ENCODE assay signal across 8 cellular contexts in the genomic region with DNA sequence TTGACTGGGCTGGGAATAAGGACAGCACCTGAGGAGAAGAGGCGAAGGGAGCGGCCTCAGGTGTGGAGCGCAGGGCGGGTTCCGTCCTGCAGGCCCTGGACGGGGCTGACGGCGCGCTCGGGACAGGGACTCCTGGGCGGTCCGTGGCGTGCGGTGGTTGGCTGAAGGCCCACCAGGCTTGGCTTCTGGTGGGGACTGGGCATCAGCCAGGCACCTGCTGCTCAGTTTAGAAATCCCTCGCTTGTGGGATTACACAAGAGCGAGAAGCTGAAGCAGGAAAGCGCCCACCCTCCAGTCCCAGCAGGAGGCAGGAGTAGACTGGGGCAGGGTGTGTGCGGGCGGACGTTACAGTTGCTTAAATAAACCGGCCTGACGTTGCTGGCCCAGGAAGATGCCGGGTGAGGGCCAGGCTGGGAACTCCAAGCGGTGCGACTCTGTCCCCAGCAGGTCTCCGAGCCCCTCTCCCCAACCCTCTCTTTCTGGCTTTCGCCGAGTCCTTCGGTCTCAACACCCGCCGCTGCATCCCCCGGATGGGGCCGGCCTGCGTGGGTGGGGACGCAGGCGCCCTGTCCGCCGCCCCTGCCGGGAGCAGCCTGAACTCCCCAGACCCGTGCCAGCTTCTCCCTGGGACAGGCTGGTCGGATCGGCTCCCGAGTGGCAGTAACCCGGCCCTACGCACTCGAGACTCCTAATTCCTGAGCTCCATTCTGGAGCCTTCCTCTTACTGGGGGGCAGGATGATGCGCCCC. TPM values are rescaled to one million over a fixed set of nuclear protein-coding genes. Genes with fewer than 3 reads are reported as not detected.
DNase-seq lines count a peak whose midpoint lies in the region; ATAC-seq lines count a peak whose summit lies in the region.

No MANE protein-coding gene starts in this region.

- H3K27me3 ChIP-seq in BLaER1 = no peaks in the 10 kb centered on the region
- no peaks in the 10 kb centered on the region for H3K27me3 ChIP-seq in endocrine pancreas (ENCODE audit: control insufficient read depth, insufficient read depth, low read length)

- POLR2A ChIA-PET in activated CD4-positive, alpha-beta memory T cell treated with anti-CD3 and anti-CD28 coated beads for 36 hours (lab: Charles Lee) = interaction anchor here (0.7 to 3.8 kb wide), 19 partner anchors 9 to 246 kb away, joined by 3 to 80 read pairs (median 4); a partner anchor contains a TSS

- H3K36me3 ChIP-seq in BLaER1 (peaks cover 54% of the 10 kb centered on the region), endocrine pancreas (ENCODE audit: control insufficient read depth, insufficient read depth, low read length) (no peaks in the 10 kb centered on the region), mesodermal cell (ENCODE audit: control insufficient read depth, insufficient read depth, low read length) (peaks cover 17% of the 10 kb centered on the region)

- H3K4me1 Mint-ChIP-seq in activated CD4-positive, alpha-beta memory T cell treated with anti-CD3 and anti-CD28 coated beads for 36 hours (ENCODE audit: low read depth) = peaks cover 31% of the 10 kb centered on the region
- peaks cover 32 to 68% of the 10 kb centered on the region in 2 donors for H3K4me1 Mint-ChIP-seq in stimulated activated naive B cell treated with anti-CD40 and anti-IgM and Interleukin-4, amounts not matched to agents 10 μg/mL and 1 μg/mL and 100 μg/mL, for 72 hours

- H3K9ac ChIP-seq in BLaER1 = peak overlapping the region; percentile 95
- H3K9ac ChIP-seq in endocrine pancreas (ENCODE audit: control insufficient read depth, insufficient read depth, low read length) = peak overlapping the region; percentile 87

- CTCF ChIA-PET in activated CD4-positive, alpha-beta memory T cell treated with anti-CD3 and anti-CD28 coated beads for 36 hours (lab: Charles Lee) = interaction anchor here (0.6 to 6.8 kb wide), 44 partner anchors 9 to 483 kb away, joined by 3 to 106 read pairs (median 5); a partner anchor contains a TSS

- peak; percentile 36 for ATAC-seq in GM18907 (IDR thresholded peaks at IDR 0.05; ENCODE audit: unreplicated experiment)
- peak; percentile 28 for ATAC-seq in HG03108 (IDR thresholded peaks at IDR 0.05; ENCODE audit: unreplicated experiment)
- peak; percentile 59 to 60 for ATAC-seq in stimulated activated naive B cell treated with anti-CD40 and anti-IgM and Interleukin-4, amounts not matched to agents 10 μg/mL and 1 μg/mL and 100 μg/mL, for 72 hours (replicated peaks)

- peaks cover 21% of the 10 kb centered on the region for H4K20me1 ChIP-seq in BLaER1

- H3K4me3 ChIP-seq in BLaER1 (peak overlapping the region; percentile 96), endocrine pancreas (ENCODE audit: control insufficient read depth, insufficient read depth, low read length) (no peak overlapping the region), mesodermal cell (ENCODE audit: extremely low read depth, insufficient read depth, low read length, poor library complexity, severe bottlenecking) (peak overlapping the region; percentile 85)

- peak overlapping the region; percentile 96 for H3K4me2 ChIP-seq in BLaER1

- peak overlapping the region; percentile 80 for H3K27ac Mint-ChIP-seq in activated CD4-positive, alpha-beta memory T cell treated with anti-CD3 and anti-CD28 coated beads for 36 hours
- peak overlapping the region; percentile 97 for H3K27ac Mint-ChIP-seq in stimulated activated naive B cell treated with anti-CD40 and anti-IgM and Interleukin-4, amounts not matched to agents 10 μg/mL and 1 μg/mL and 100 μg/mL, for 72 hours

- H3K27me3 Mint-ChIP-seq in activated CD4-positive, alpha-beta memory T cell treated with anti-CD3 and anti-CD28 coated beads for 36 hours = no peaks in the 10 kb centered on the region
- no peaks in the 10 kb centered on the region for H3K27me3 Mint-ChIP-seq in stimulated activated naive B cell treated with anti-CD40 and anti-IgM and Interleukin-4, amounts not matched to agents 10 μg/mL and 1 μg/mL and 100 μg/mL, for 72 hours

- intact Hi-C loops in activated CD4-positive, alpha-beta memory T cell treated with anti-CD3 and anti-CD28 coated beads for 36 hours (cut with micrococcal nuclease) = loop anchor here (1.0 to 5.0 kb wide), 3 partner anchors 9 to 247 kb away; a partner anchor contains a TSS

- WGBS in mesodermal cell (ENCODE audit: insufficient coverage in 2 of 2), 2 experiments = 1 to 4% methylated on average over 42 to 46 of the region's 47 CpGs

- H3K27ac ChIP-seq in BLaER1 = peak overlapping the region; percentile 92
- H3K27ac ChIP-seq in mesodermal cell (ENCODE audit: low read depth, low read length, severe bottlenecking) = peak overlapping the region; percentile 53

- H3K9me3 ChIP-seq in BLaER1 (no peaks in the 10 kb centered on the region), endocrine pancreas (ENCODE audit: control insufficient read depth, low read length) (no peaks in the 10 kb centered on the region), mesodermal cell (ENCODE audit: control insufficient read depth, low read length) (no peaks in the 10 kb centered on the region)

- DNase-seq in NCI-H526 treated with DMSO at 0.1 percent for 48 hours (lab: John Stamatoyannopoulos, UW) = peak; percentile 64
- peak; percentile 71 for DNase-seq in activated CD4-positive, alpha-beta memory T cell treated with anti-CD3 and anti-CD28 coated beads for 36 hours
- peak; percentile 69 for DNase-seq in stimulated activated naive B cell treated with anti-CD40 and anti-IgM and Interleukin-4, amounts not matched to agents 10 μg/mL and 1 μg/mL and 100 μg/mL, for 72 hours

- H3K9me3 Mint-ChIP-seq in activated CD4-positive, alpha-beta memory T cell treated with anti-CD3 and anti-CD28 coated beads for 36 hours = no peaks in the 10 kb centered on the region
- no peaks in the 10 kb centered on the region for H3K9me3 Mint-ChIP-seq in stimulated activated naive B cell treated with anti-CD40 and anti-IgM and Interleukin-4, amounts not matched to agents 10 μg/mL and 1 μg/mL and 100 μg/mL, for 72 hours

- peaks cover 36% of the 10 kb centered on the region for H3K4me1 ChIP-seq in BLaER1
- H3K4me1 ChIP-seq in endocrine pancreas (ENCODE audit: control insufficient read depth, insufficient read depth, low read length) = no peaks in the 10 kb centered on the region
- peaks cover 10% of the 10 kb centered on the region for H3K4me1 ChIP-seq in mesodermal cell (ENCODE audit: control insufficient read depth, insufficient read depth, low read length, poor library complexity, severe bottlenecking)

- H3K4me3 Mint-ChIP-seq in activated CD4-positive, alpha-beta memory T cell treated with anti-CD3 and anti-CD28 coated beads for 36 hours = peak overlapping the region; percentile 83
- H3K4me3 Mint-ChIP-seq in stimulated activated naive B cell treated with anti-CD40 and anti-IgM and Interleukin-4, amounts not matched to agents 10 μg/mL and 1 μg/mL and 100 μg/mL, for 72 hours = peak overlapping the region; percentile 91 to 97

- H3K36me3 Mint-ChIP-seq in activated CD4-positive, alpha-beta memory T cell treated with anti-CD3 and anti-CD28 coated beads for 36 hours = peaks cover 21% of the 10 kb centered on the region
- peaks cover 33 to 44% of the 10 kb centered on the region in 2 donors for H3K36me3 Mint-ChIP-seq in stimulated activated naive B cell treated with anti-CD40 and anti-IgM and Interleukin-4, amounts not matched to agents 10 μg/mL and 1 μg/mL and 100 μg/mL, for 72 hours

RNA-seq across cellular contexts. Expression of a gene that starts 0.6 kb away (rescaled TPM):
- 10 to 100 TPM; 50.2 to 57.2 TPM for total RNA-seq in activated CD4-positive, alpha-beta memory T cell treated with anti-CD3 and anti-CD28 coated beads for 36 hours
- 14.3 TPM for polyA plus RNA-seq in mesodermal cell (2013, experiment 1 of 2)
- polyA plus RNA-seq in mesodermal cell (2013, experiment 2 of 2) = 14.6 TPM

RNA-seq across cellular contexts. Expression of a gene that starts 8.7 kb away (rescaled TPM):
- total RNA-seq in activated CD4-positive, alpha-beta memory T cell treated with anti-CD3 and anti-CD28 coated beads for 36 hours = 10 to 100 TPM; 72.9 to 76.1 TPM
- 89.9 TPM for polyA plus RNA-seq in mesodermal cell (2013, experiment 1 of 2)
- 91.4 TPM for polyA plus RNA-seq in mesodermal cell (2013, experiment 2 of 2)

RNA-seq across cellular contexts. Expression of a gene that starts 9.0 kb away (rescaled TPM):
- 10 to 100 TPM; 68.5 to 70.7 TPM for total RNA-seq in activated CD4-positive, alpha-beta memory T cell treated with anti-CD3 and anti-CD28 coated beads for 36 hours
- polyA plus RNA-seq in mesodermal cell (2013, experiment 1 of 2) = 26.9 TPM
- 22.3 TPM for polyA plus RNA-seq in mesodermal cell (2013, experiment 2 of 2)

RNA-seq across cellular contexts. Expression of a gene that starts 18.8 kb away (rescaled TPM):
- total RNA-seq in activated CD4-positive, alpha-beta memory T cell treated with anti-CD3 and anti-CD28 coated beads for 36 hours = 10 to 100 TPM; 57.9 to 62.3 TPM
- 4.2 TPM for polyA plus RNA-seq in mesodermal cell (2013, experiment 1 of 2)
- 6.1 TPM for polyA plus RNA-seq in mesodermal cell (2013, experiment 2 of 2)
